Comparison of ENCODE assay signal across 9 cellular contexts in the genomic region with DNA sequence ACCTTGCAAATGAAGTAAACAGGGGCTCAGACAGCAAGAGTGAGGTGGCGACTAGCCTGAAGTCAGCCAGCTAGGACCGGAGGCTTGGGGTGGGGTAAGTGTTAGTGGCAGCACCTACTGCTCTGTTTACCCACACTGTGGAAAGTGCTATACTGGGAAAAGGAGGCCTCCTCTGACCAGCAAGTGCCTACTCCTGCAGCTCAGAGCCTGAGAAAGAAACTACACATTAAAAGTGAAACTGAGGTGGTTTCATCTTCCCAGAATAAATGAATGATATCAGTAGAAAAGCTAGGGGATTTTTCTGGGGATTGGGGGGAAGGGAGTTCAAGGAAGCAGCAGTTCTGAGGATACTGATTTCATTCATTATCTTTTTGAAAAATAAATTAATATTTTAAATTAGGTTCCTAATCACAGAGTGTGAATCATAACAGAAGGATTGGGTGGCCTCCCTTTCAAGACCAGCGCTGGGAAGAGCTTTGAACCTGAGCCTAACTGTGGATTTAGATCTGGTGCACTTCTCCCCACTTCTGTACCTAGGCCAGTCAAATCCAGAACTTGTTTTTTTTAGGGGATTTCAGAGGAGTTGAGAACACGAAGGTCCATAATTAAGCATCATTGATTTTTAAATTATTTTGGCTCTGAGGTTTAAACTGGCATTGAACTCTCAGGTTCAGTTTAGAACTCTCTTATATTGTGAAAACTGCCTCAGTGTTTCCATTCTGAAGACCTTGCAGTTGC. TPM values are rescaled to one million over a fixed set of nuclear protein-coding genes. Genes with fewer than 3 reads are reported as not detected.
DNase-seq lines count a peak whose midpoint lies in the region; ATAC-seq and TF ChIP-seq lines count a peak whose summit lies in the region.
"Had no signal": no experiment of that assay in that cellular context is flagged by ENCODE, and none has a peak within 500 bp of the region (broad histone marks: within the 10 kb centered on the region; RNA-seq: fewer than 3 reads in every experiment).

No MANE protein-coding gene starts in this region.

- H3K36me3 Mint-ChIP-seq in activated naive CD8-positive, alpha-beta T cell treated with anti-CD3 and anti-CD28 coated beads for 36 hours: peaks cover 5% of the 10 kb centered on the region
- H3K36me3 Mint-ChIP-seq: CD14-positive monocyte had no signal

- peak; percentile 91 for DNase-seq in GM12865 (ENCODE audit: low read depth)
- DNase-seq in activated naive CD8-positive, alpha-beta T cell treated with anti-CD3 and anti-CD28 coated beads for 36 hours: peak; percentile 76
- no peak for DNase-seq in middle frontal gyrus (ENCODE audit: extremely low spot score, low spot score)
- no peak for DNase-seq in NCI-H1417 treated with DMSO at 0.1 percent for 48 hours (lab: John Stamatoyannopoulos, UW)
- no peak for DNase-seq in NCI-H2196 treated with DMSO at 0.1 percent for 48 hours (lab: John Stamatoyannopoulos, UW; ENCODE audit: unreplicated experiment)
- DNase-seq in mucosa of descending colon: no peak

- H3K9me3 ChIP-seq in mucosa of descending colon: no peaks in the 10 kb centered on the region

- peak; percentile 80 for ATAC-seq in GM21367 (IDR thresholded peaks at IDR 0.05; ENCODE audit: unreplicated experiment)
- ATAC-seq in HG03280 (IDR thresholded peaks at IDR 0.05; ENCODE audit: unreplicated experiment): peak; percentile 59
- ATAC-seq in mucosa of descending colon: no peak

- H3K4me3 ChIP-seq in GM12865 (ENCODE audit: low read depth, low read length): peak overlapping the region; percentile 38; the same call in 1 of the 2 replicates
- H3K4me3 ChIP-seq in mucosa of descending colon: no peak overlapping the region

- peaks cover 17% of the 10 kb centered on the region for H3K27me3 Mint-ChIP-seq in activated naive CD8-positive, alpha-beta T cell treated with anti-CD3 and anti-CD28 coated beads for 36 hours

- peak overlapping the region; percentile 38 for H3K4me3 Mint-ChIP-seq in activated naive CD8-positive, alpha-beta T cell treated with anti-CD3 and anti-CD28 coated beads for 36 hours
- H3K4me3 Mint-ChIP-seq: CD14-positive monocyte had no signal

- H3K9me3 Mint-ChIP-seq in activated naive CD8-positive, alpha-beta T cell treated with anti-CD3 and anti-CD28 coated beads for 36 hours: no peaks in the 10 kb centered on the region
- H3K9me3 Mint-ChIP-seq: CD14-positive monocyte had no signal

- H3K36me3 ChIP-seq in mucosa of descending colon (ENCODE audit: low read depth): no peaks in the 10 kb centered on the region

- H3K4me1 Mint-ChIP-seq in activated naive CD8-positive, alpha-beta T cell treated with anti-CD3 and anti-CD28 coated beads for 36 hours: peaks cover 15% of the 10 kb centered on the region
- H3K4me1 Mint-ChIP-seq: CD14-positive monocyte had no signal

- H3K4me1 ChIP-seq in mucosa of descending colon (ENCODE audit: low read depth): no peaks in the 10 kb centered on the region

- intact Hi-C loops in mucosa of descending colon (cut with DNase I, micrococcal nuclease): no loop called here

- no peak for TF ChIP-seq CTCF in GM12865 (IDR thresholded peaks at IDR 0.05; ENCODE audit: insufficient read depth, low read depth, low read length, missing control alignments)
- TF ChIP-seq CTCF in mucosa of descending colon (IDR thresholded peaks at IDR 0.05): no peak

- H3K27ac Mint-ChIP-seq in activated naive CD8-positive, alpha-beta T cell treated with anti-CD3 and anti-CD28 coated beads for 36 hours: peak overlapping the region; percentile 55
- H3K27ac Mint-ChIP-seq: CD14-positive monocyte had no signal

RNA-seq across cellular contexts. Expression of a gene that starts 48.1 kb away (rescaled TPM):
- 10 to 100 TPM; 20.3 to 20.6 TPM for total RNA-seq in activated naive CD8-positive, alpha-beta T cell treated with anti-CD3 and anti-CD28 coated beads for 36 hours
- total RNA-seq in mucosa of descending colon: 1 to 10 TPM; 3.2 to 4.4 (median 4.1) TPM

Comparison
In these comparisons a context has a peak if more than half of its experiments do, and no peak if none do; other contexts are left out.
1. DNase-seq: peak in GM12865 (single experiment) and activated naive CD8-positive, alpha-beta T cell treated with anti-CD3 and anti-CD28 coated beads for 36 hours (single experiment); none in middle frontal gyrus (single experiment), NCI-H1417 treated with DMSO at 0.1 percent for 48 hours (single experiment), NCI-H2196 treated with DMSO at 0.1 percent for 48 hours (single experiment) and mucosa of descending colon (0 of 3).